ENCODE assay signal across 19 cellular contexts in the genomic region with DNA sequence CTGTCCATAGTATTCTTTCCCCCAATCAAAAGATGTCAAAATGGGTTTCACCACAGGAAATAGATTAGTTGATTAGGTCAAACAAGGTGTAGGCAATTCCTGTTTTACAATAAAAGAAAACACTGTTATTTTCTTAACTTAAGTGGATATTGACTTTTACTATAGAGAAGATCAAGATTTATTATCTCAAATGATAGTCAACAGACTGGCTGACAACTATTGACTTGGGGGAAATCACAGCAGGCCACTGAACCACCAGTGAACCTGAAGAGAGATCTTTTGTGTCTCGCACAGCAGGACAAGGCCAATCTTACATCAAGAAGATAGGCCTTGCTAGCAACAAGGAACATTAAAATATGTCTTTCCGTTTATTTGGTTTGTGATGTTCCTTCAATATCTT.
DNase-seq lines count a peak whose midpoint lies in the region; ATAC-seq and FAIRE-seq lines count a peak whose summit lies in the region.
"Had no signal": no experiment of that assay in that cellular context is flagged by ENCODE, and none has a peak within 500 bp of the region (broad histone marks: within the 10 kb centered on the region; RNA-seq: fewer than 3 reads in every experiment).

No MANE protein-coding gene starts in this region.

- peak; percentile 69 for DNase-seq in NCI-H1417 treated with DMSO at 0.1 percent for 48 hours (lab: John Stamatoyannopoulos, UW)
- peak; percentile 53 for DNase-seq in NCI-H748 (lab: John Stamatoyannopoulos, UW; ENCODE audit: unreplicated experiment)
- no peak for DNase-seq in mesenchymal stem cell
- no peak for DNase-seq in activated CD4-positive, alpha-beta T cell treated with anti-CD3 and anti-CD28 coated beads, Interleukin-2, amount 10 ng/mL, durations not matched to agents 7 days and 5 days
- no peak for DNase-seq in NCI-H345 (lab: John Stamatoyannopoulos, UW)
- no peak for DNase-seq in GM19239 (ENCODE audit: insufficient read length, low spot score)
- DNase-seq: AML-193, DMS79 treated with DMSO at 0.1 percent for 48 hours, MM.1S, NCI-H1092 treated with DMSO at 0.1 percent for 48 hours, NCI-H187, NCI-H2171, NCI-H446, NCI-H774, OCI-M1, SIG-M5 had no signal

- H3K27ac Mint-ChIP-seq in activated CD4-positive, alpha-beta T cell treated with anti-CD3 and anti-CD28 coated beads, Interleukin-2, amount 10 ng/mL, durations not matched to agents 7 days and 5 days: no peak overlapping the region
- H3K27ac Mint-ChIP-seq: CD14-positive monocyte had no signal

- H3K27me3 Mint-ChIP-seq in activated CD4-positive, alpha-beta T cell treated with anti-CD3 and anti-CD28 coated beads, Interleukin-2, amount 10 ng/mL, durations not matched to agents 7 days and 5 days: no peaks in the 10 kb centered on the region

- H3K27ac ChIP-seq in mesenchymal stem cell (ENCODE audit: low read length, poor library complexity, severe bottlenecking): no peak overlapping the region

- H3K36me3 Mint-ChIP-seq in activated CD4-positive, alpha-beta T cell treated with anti-CD3 and anti-CD28 coated beads, Interleukin-2, amount 10 ng/mL, durations not matched to agents 7 days and 5 days (ENCODE audit: low read depth): no peaks in the 10 kb centered on the region
- H3K36me3 Mint-ChIP-seq: CD14-positive monocyte had no signal

- no peak overlapping the region for H2AK5ac ChIP-seq in mesenchymal stem cell (ENCODE audit: low read length, severe bottlenecking)

- POLR2A ChIA-PET in activated CD4-positive, alpha-beta T cell treated with anti-CD3 and anti-CD28 coated beads, Interleukin-2, amount 10 ng/mL, durations not matched to agents 7 days and 5 days (lab: Charles Lee): no interaction called here

- no peaks in the 10 kb centered on the region for H3K9me3 ChIP-seq in mesenchymal stem cell (ENCODE audit: control insufficient read depth, low read length)

- no peak overlapping the region for H2BK5ac ChIP-seq in mesenchymal stem cell (ENCODE audit: low read depth, low read length, poor library complexity, severe bottlenecking)

- no peaks in the 10 kb centered on the region for H3K36me3 ChIP-seq in mesenchymal stem cell (ENCODE audit: control insufficient read depth in 1 of 2, insufficient read depth in 2 of 2, low read depth in 1 of 2, low read length in 2 of 2)

- H2BK120ac ChIP-seq in mesenchymal stem cell (ENCODE audit: low read depth, low read length): no peak overlapping the region

- no peak overlapping the region for H4K8ac ChIP-seq in mesenchymal stem cell (ENCODE audit: low read length)

- H3K4me1 Mint-ChIP-seq in activated CD4-positive, alpha-beta T cell treated with anti-CD3 and anti-CD28 coated beads, Interleukin-2, amount 10 ng/mL, durations not matched to agents 7 days and 5 days: no peaks in the 10 kb centered on the region
- H3K4me1 Mint-ChIP-seq: CD14-positive monocyte had no signal

- no peak overlapping the region for H3K14ac ChIP-seq in mesenchymal stem cell (ENCODE audit: low read length in 2 of 2)

- no peaks in the 10 kb centered on the region for H3K4me1 ChIP-seq in mesenchymal stem cell (ENCODE audit: control insufficient read depth, insufficient read depth, low read depth, low read length)

- H3K9ac ChIP-seq in mesenchymal stem cell (ENCODE audit: low read length): no peak overlapping the region

- H3K4ac ChIP-seq in mesenchymal stem cell (ENCODE audit: low read depth in 1 of 2, low read length in 2 of 2): no peak overlapping the region

- H3K18ac ChIP-seq in mesenchymal stem cell (ENCODE audit: low read depth in 1 of 2, low read length in 2 of 2): no peak overlapping the region

- CTCF ChIA-PET in activated CD4-positive, alpha-beta T cell treated with anti-CD3 and anti-CD28 coated beads, Interleukin-2, amount 10 ng/mL, durations not matched to agents 7 days and 5 days (lab: Charles Lee): no interaction called here

- H4K91ac ChIP-seq in mesenchymal stem cell (ENCODE audit: low read length): no peak overlapping the region

- FAIRE-seq in GM19239 (lab: Jason Lieb, UNC): no peak

- H3K27me3 ChIP-seq in mesenchymal stem cell (ENCODE audit: control insufficient read depth in 1 of 2, insufficient read depth in 1 of 2, low read length in 2 of 2): no peaks in the 10 kb centered on the region

- H3K23ac ChIP-seq in mesenchymal stem cell (ENCODE audit: low read length in 2 of 2): no peak overlapping the region

- no peak overlapping the region for H3K4me3 Mint-ChIP-seq in activated CD4-positive, alpha-beta T cell treated with anti-CD3 and anti-CD28 coated beads, Interleukin-2, amount 10 ng/mL, durations not matched to agents 7 days and 5 days
- H3K4me3 Mint-ChIP-seq: CD14-positive monocyte had no signal

- no peak overlapping the region for H3K4me2 ChIP-seq in mesenchymal stem cell (ENCODE audit: low read length, poor library complexity, severe bottlenecking)

- no peak overlapping the region for H2BK15ac ChIP-seq in mesenchymal stem cell (ENCODE audit: low read depth, poor library complexity, severe bottlenecking)

- no peak overlapping the region for H2BK12ac ChIP-seq in mesenchymal stem cell (ENCODE audit: low read length in 2 of 2)

- peaks cover 4% of the 10 kb centered on the region for H3K9me3 Mint-ChIP-seq in activated CD4-positive, alpha-beta T cell treated with anti-CD3 and anti-CD28 coated beads, Interleukin-2, amount 10 ng/mL, durations not matched to agents 7 days and 5 days

- WGBS in mesenchymal stem cell: 0% methylated on average over 1 of the region's 2 CpGs

- no peaks in the 10 kb centered on the region for H3K79me1 ChIP-seq in mesenchymal stem cell (replicated peaks; ENCODE audit: low read length, poor library complexity, severe bottlenecking)

- no peak for ATAC-seq in HG03280 (IDR thresholded peaks at IDR 0.05; ENCODE audit: unreplicated experiment)
- ATAC-seq: HCT116 had no signal

- H3K4me3 ChIP-seq in mesenchymal stem cell (ENCODE audit: insufficient read depth in 1 of 2, low read depth in 1 of 2, low read length in 2 of 2): no peak overlapping the region

- H2AFZ ChIP-seq in mesenchymal stem cell (ENCODE audit: low read depth, low read length): peak overlapping the region; percentile 39

Comparison
In these comparisons a context has a peak if more than half of its experiments do, and no peak if none do; other contexts are left out.
1. DNase-seq: peak in NCI-H1417 treated with DMSO at 0.1 percent for 48 hours (single experiment) and NCI-H748 (single experiment); none in mesenchymal stem cell (single experiment), activated CD4-positive, alpha-beta T cell treated with anti-CD3 and anti-CD28 coated beads, Interleukin-2, amount 10 ng/mL, durations not matched to agents 7 days and 5 days (single experiment), NCI-H345 (single experiment) and GM19239 (single experiment).